Comparison of ENCODE assay signal across 30 cellular contexts in genomic region chr12:70497508-70497907, GRCh38.
"Had no signal": no experiment of that assay in that cellular context is flagged by ENCODE, and none has a peak within 500 bp of the region (broad histone marks: within the 10 kb centered on the region; RNA-seq: fewer than 3 reads in every experiment).

No MANE protein-coding gene starts in this region.

- H3K36me3 ChIP-seq: colonic mucosa, esophagus muscularis mucosa, esophagus squamous epithelium, gastrocnemius medialis, gastroesophageal sphincter, heart left ventricle, heart right ventricle had no signal

- H3K27ac Mint-ChIP-seq: dendritic cell treated with granulocyte-macrophage colony-stimulating factor and Interleukin-4, amounts not matched to agents 40 ng/mL and 50 ng/mL, for 4 days; effector memory CD8-positive, alpha-beta T cell; endodermal cell had no signal

- FAIRE-seq: endometrium, endothelial cell of umbilical vein, frontal cortex had no signal

- H2AFZ ChIP-seq: hepatocyte had no signal

- ATAC-seq: effector memory CD8-positive, alpha-beta T cell; esophagus mucosa; foreskin keratinocyte; gastrocnemius medialis; gastroesophageal sphincter; heart left ventricle; heart right ventricle had no signal

- H3K4me1 Mint-ChIP-seq: endodermal cell had no signal

- H3K4me3 Mint-ChIP-seq: dendritic cell treated with granulocyte-macrophage colony-stimulating factor and Interleukin-4, amounts not matched to agents 40 ng/mL and 50 ng/mL, for 4 days; effector memory CD8-positive, alpha-beta T cell; endodermal cell had no signal

- H3K4me2 ChIP-seq: hepatocyte had no signal

- H3K4me1 ChIP-seq: colonic mucosa, esophagus muscularis mucosa, esophagus squamous epithelium, foreskin keratinocyte, gastrocnemius medialis, gastroesophageal sphincter, heart left ventricle, heart right ventricle had no signal

- H3K9me3 Mint-ChIP-seq: effector memory CD8-positive, alpha-beta T cell had no signal

- H3K27me3 ChIP-seq: colonic mucosa, dorsolateral prefrontal cortex, esophagus muscularis mucosa, foreskin keratinocyte, gastrocnemius medialis, gastroesophageal sphincter, heart left ventricle, heart right ventricle, hepatocyte had no signal

- H3K79me2 ChIP-seq: hepatocyte had no signal

- H3K4me3 ChIP-seq: colonic mucosa, coronary artery, dorsolateral prefrontal cortex, esophagus muscularis mucosa, esophagus squamous epithelium, gastrocnemius medialis, gastroesophageal sphincter, heart left ventricle, heart right ventricle, hepatocyte had no signal

- H3K9me3 ChIP-seq: colonic mucosa, esophagus muscularis mucosa, esophagus squamous epithelium, gastrocnemius medialis, gastroesophageal sphincter had no signal

- H3K27ac ChIP-seq: colonic mucosa, coronary artery, dorsolateral prefrontal cortex, epithelial cell of prostate, esophagus muscularis mucosa, esophagus squamous epithelium, foreskin keratinocyte, gastrocnemius medialis, gastroesophageal sphincter, heart left ventricle, heart right ventricle, hepatocyte had no signal

- H3K27me3 Mint-ChIP-seq: dendritic cell treated with granulocyte-macrophage colony-stimulating factor and Interleukin-4, amounts not matched to agents 40 ng/mL and 50 ng/mL, for 4 days had no signal

- DNase-seq: colonic mucosa; cortex of kidney; dermis blood vessel endothelial cell; dorsolateral prefrontal cortex; effector CD4-positive, alpha-beta T cell; effector CD8-positive, alpha-beta T cell; effector memory CD4-positive, alpha-beta T cell; effector memory CD8-positive, alpha-beta T cell; endodermal cell; erythroblast; esophagus squamous epithelium; foreskin fibroblast; foreskin keratinocyte; foreskin melanocyte; gastrocnemius medialis; glutamatergic neuron; head of caudate nucleus; heart left ventricle; heart right ventricle; hippocampal formation had no signal
